In the genomic region with DNA sequence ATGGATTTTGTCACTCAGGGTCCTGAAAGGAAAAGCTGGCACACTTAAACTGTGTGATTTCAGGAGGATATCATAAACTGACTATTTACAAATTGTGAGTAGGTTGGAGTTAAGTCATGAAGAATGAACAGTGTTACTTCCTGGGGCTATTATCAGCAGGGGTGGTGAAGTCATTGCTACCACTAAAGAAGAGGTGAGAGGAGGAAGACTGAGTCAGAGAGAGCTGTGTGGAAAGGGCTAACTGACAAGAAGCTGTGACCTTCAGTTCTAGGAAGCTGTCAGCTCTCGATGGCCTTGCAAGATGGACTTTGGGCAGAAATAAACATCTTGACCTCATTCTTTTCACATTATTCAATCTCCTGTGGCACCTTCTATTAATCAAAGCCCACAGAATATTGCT, we compare ENCODE assay signal across 12 cellular contexts.
A peak's percentile ranks its signal among the peaks of the same experiment; 100 is the strongest.
DNase-seq lines count a peak whose midpoint lies in the region; ATAC-seq, FAIRE-seq and TF ChIP-seq lines count a peak whose summit lies in the region.
"Had no signal": no experiment of that assay in that cellular context is flagged by ENCODE, and none has a peak within 500 bp of the region (broad histone marks: within the 10 kb centered on the region; RNA-seq: fewer than 3 reads in every experiment).

No MANE protein-coding gene starts in this region.

- POLR2A ChIA-PET in GM12878 (lab: Charles Lee): interaction anchor here (0.6 to 0.8 kb wide), 3 partner anchors 144 to 1748 kb away, joined by 3 to 8 read pairs (median 4); no protein-coding TSS in a partner anchor

- ATAC-seq in GM12878 (peak; percentile 54), HG02763 (IDR thresholded peaks at IDR 0.05; ENCODE audit: unreplicated experiment) (no peak)
- ATAC-seq in activated CD8-positive, alpha-beta memory T cell treated with anti-CD3 and anti-CD28 coated beads, Interleukin-2, amount 10 ng/mL, durations not matched to agents 7 days and 5 days: no peak

- H3K9me3 ChIP-seq in GM12878 (replicated peaks; ENCODE audit: control insufficient read depth, insufficient read depth, low read length) (no peaks in the 10 kb centered on the region; the same call in 2 of the 3 replicates), mesodermal cell (ENCODE audit: control insufficient read depth, low read length) (no peaks in the 10 kb centered on the region)

- TF ChIP-seq CTCF in GM10266 (IDR thresholded peaks at IDR 0.05; ENCODE audit: control insufficient read depth, insufficient read depth, low read depth, missing control alignments) (no peak), GM12878 (IDR thresholded peaks at IDR 0.05 in 2 of 3, conservative IDR thresholded peaks at IDR 0.05 in 1 of 3; ENCODE audit: control insufficient read depth in 2 of 3, extremely low read depth in 1 of 3, insufficient read depth in 1 of 3, low read depth in 3 of 3, low read length in 3 of 3) (no peak), D721Med (IDR thresholded peaks at IDR 0.05; ENCODE audit: insufficient read depth, missing control alignments) (no peak)

- H3K27ac ChIP-seq in GM12878 (ENCODE audit: control insufficient read depth, insufficient read depth): no peak overlapping the region
- peak overlapping the region; percentile 46 for H3K27ac ChIP-seq in mesodermal cell (ENCODE audit: low read depth, low read length, severe bottlenecking)

- TF ChIP-seq POLR2A in GM12878 (IDR thresholded peaks at IDR 0.05; ENCODE audit: low read depth, low read length): no peak

- H3K36me3 ChIP-seq in GM12878 (ENCODE audit: control insufficient read depth in 2 of 2, insufficient read depth in 2 of 2, low read length in 1 of 2): no peaks in the 10 kb centered on the region
- no peaks in the 10 kb centered on the region for H3K36me3 ChIP-seq in mesodermal cell (ENCODE audit: control insufficient read depth, insufficient read depth, low read length)

- peaks cover 4% of the 10 kb centered on the region for H3K4me1 Mint-ChIP-seq in activated CD8-positive, alpha-beta memory T cell treated with anti-CD3 and anti-CD28 coated beads, Interleukin-2, amount 10 ng/mL, durations not matched to agents 7 days and 5 days

- no peak overlapping the region for H3K9ac ChIP-seq in GM12878 (ENCODE audit: control insufficient read depth, insufficient read depth, low read length)

- in situ Hi-C loops in GM12878 (cut with MboI): no loop called here

- H3K9me3 Mint-ChIP-seq in activated CD8-positive, alpha-beta memory T cell treated with anti-CD3 and anti-CD28 coated beads, Interleukin-2, amount 10 ng/mL, durations not matched to agents 7 days and 5 days (ENCODE audit: low read depth): no peaks in the 10 kb centered on the region

- H3K4me3 ChIP-seq in GM12878 (no peak overlapping the region), mesodermal cell (ENCODE audit: extremely low read depth, insufficient read depth, low read length, poor library complexity, severe bottlenecking) (no peak overlapping the region)

- no peaks in the 10 kb centered on the region for H3K36me3 Mint-ChIP-seq in activated CD8-positive, alpha-beta memory T cell treated with anti-CD3 and anti-CD28 coated beads, Interleukin-2, amount 10 ng/mL, durations not matched to agents 7 days and 5 days

- 0 out of 4 replicates have a peak, but pooled peaks of 1 of the 2 experiments have one; percentile 20 for TF ChIP-seq EP300 in GM12878 (IDR thresholded peaks at IDR 0.05; ENCODE audit: borderline replicate concordance in 1 of 2, control insufficient read depth in 1 of 2, low read depth in 2 of 2, low read length in 2 of 2)

- H3K4me1 ChIP-seq in GM12878 (ENCODE audit: control insufficient read depth, insufficient read depth, low read length) (no peaks in the 10 kb centered on the region), mesodermal cell (ENCODE audit: control insufficient read depth, insufficient read depth, low read length, poor library complexity, severe bottlenecking) (peaks cover 36% of the 10 kb centered on the region)

- H3K27ac Mint-ChIP-seq in activated CD8-positive, alpha-beta memory T cell treated with anti-CD3 and anti-CD28 coated beads, Interleukin-2, amount 10 ng/mL, durations not matched to agents 7 days and 5 days: no peak overlapping the region

- WGBS in GM12878 (ENCODE audit: insufficient coverage, insufficient replicate concordance, low lambda C conversion rate, missing lambda C conversion rate): 50% methylated on average over 1 of the region's 1 CpG
- WGBS in mesodermal cell (ENCODE audit: insufficient coverage in 2 of 2), 2 experiments: 63 to 67% methylated on average over 1 of the region's 1 CpG

- no peaks in the 10 kb centered on the region for H3K27me3 ChIP-seq in GM12878 (replicated peaks in 1 of 2; ENCODE audit: control insufficient read depth in 2 of 2, insufficient read depth in 2 of 2, low read length in 1 of 2)

- SMC1A ChIA-PET in GM12878 (lab: Charles Lee; ENCODE audit: uncharacterized antibody, unreplicated experiment): interaction anchor here (0.7 to 1.5 kb wide), 4 partner anchors 13 to 187 kb away, joined by 3 to 5 read pairs (median 3); partner anchors contain the start of gene NREP

- FAIRE-seq in GM12878 (lab: Jason Lieb, UNC) (no peak), D721Med (lab: Jason Lieb, UNC) (no peak)
- FAIRE-seq: colon, islet of Langerhans had no signal

- DNase-seq in GM10266 (ENCODE audit: extremely low spot score): peak; percentile 15
- DNase-seq in M059J (ENCODE audit: low read depth): peak; percentile 91
- DNase-seq in GM12878 (ENCODE audit: low read depth, low spot score): no peak
- DNase-seq in D721Med (ENCODE audit: insufficient read length, low spot score): no peak
- no peak for DNase-seq in activated CD8-positive, alpha-beta memory T cell treated with anti-CD3 and anti-CD28 coated beads, Interleukin-2, amount 10 ng/mL, durations not matched to agents 7 days and 5 days
- DNase-seq: activated CD8-positive, alpha-beta memory T cell treated with anti-CD3 and anti-CD28 coated beads for 24 hours; NCI-H1105 treated with DMSO at 0.1 percent for 48 hours; SHP77 had no signal

- no peak overlapping the region for H2AFZ ChIP-seq in GM12878 (ENCODE audit: control insufficient read depth, low read depth, low read length)

- RAD21 ChIA-PET in GM12878 (lab: Charles Lee; ENCODE audit: unreplicated experiment): interaction anchor here (1.0 kb wide), 1 partner anchor 53 kb away, joined by 4 read pairs; no protein-coding TSS in a partner anchor

- H3K4me3 Mint-ChIP-seq in activated CD8-positive, alpha-beta memory T cell treated with anti-CD3 and anti-CD28 coated beads, Interleukin-2, amount 10 ng/mL, durations not matched to agents 7 days and 5 days: no peak overlapping the region

- CTCF ChIA-PET in GM12878 (lab: Yijun Ruan, JAX): interaction anchor here (1.0 to 1.7 kb wide), 3 partner anchors 34 to 562 kb away, joined by 3 to 9 read pairs (median 3); no protein-coding TSS in a partner anchor
- CTCF ChIA-PET in activated CD8-positive, alpha-beta memory T cell treated with anti-CD3 and anti-CD28 coated beads, Interleukin-2, amount 10 ng/mL, durations not matched to agents 7 days and 5 days (lab: Charles Lee): interaction anchor here (1.3 kb wide), 1 partner anchor 34 kb away, joined by 4 read pairs; no protein-coding TSS in a partner anchor

- H4K20me1 ChIP-seq in GM12878 (ENCODE audit: control insufficient read depth, insufficient read depth): no peaks in the 10 kb centered on the region

- TF ChIP-seq RAD21 in GM12878 (IDR thresholded peaks at IDR 0.05; ENCODE audit: insufficient read depth, low read depth, low read length): no peak

- H3K27me3 Mint-ChIP-seq in activated CD8-positive, alpha-beta memory T cell treated with anti-CD3 and anti-CD28 coated beads, Interleukin-2, amount 10 ng/mL, durations not matched to agents 7 days and 5 days: peaks cover 11% of the 10 kb centered on the region

- no peak overlapping the region for H3K4me2 ChIP-seq in GM12878 (ENCODE audit: control insufficient read depth, insufficient read depth)

- BruUV-seq in GM12878 (replicated peaks; lab: Mats Ljungman, UMichigan): no TSS peak

- intact Hi-C loops in GM12878 (cut with micrococcal nuclease; ENCODE audit: unreplicated experiment): no loop called here

- no peaks in the 10 kb centered on the region for H3K79me2 ChIP-seq in GM12878 (ENCODE audit: control insufficient read depth, insufficient read depth, low read length)

TF ChIP-seq in GM12878, 131 proteins besides CTCF, POLR2A, EP300 and RAD21:
- peak; percentile 29 for TF ChIP-seq MEF2B (IDR thresholded peaks at IDR 0.05; ENCODE audit: partially characterized antibody, poor library complexity, severe bottlenecking)
- TF ChIP-seq, protein P1, sequence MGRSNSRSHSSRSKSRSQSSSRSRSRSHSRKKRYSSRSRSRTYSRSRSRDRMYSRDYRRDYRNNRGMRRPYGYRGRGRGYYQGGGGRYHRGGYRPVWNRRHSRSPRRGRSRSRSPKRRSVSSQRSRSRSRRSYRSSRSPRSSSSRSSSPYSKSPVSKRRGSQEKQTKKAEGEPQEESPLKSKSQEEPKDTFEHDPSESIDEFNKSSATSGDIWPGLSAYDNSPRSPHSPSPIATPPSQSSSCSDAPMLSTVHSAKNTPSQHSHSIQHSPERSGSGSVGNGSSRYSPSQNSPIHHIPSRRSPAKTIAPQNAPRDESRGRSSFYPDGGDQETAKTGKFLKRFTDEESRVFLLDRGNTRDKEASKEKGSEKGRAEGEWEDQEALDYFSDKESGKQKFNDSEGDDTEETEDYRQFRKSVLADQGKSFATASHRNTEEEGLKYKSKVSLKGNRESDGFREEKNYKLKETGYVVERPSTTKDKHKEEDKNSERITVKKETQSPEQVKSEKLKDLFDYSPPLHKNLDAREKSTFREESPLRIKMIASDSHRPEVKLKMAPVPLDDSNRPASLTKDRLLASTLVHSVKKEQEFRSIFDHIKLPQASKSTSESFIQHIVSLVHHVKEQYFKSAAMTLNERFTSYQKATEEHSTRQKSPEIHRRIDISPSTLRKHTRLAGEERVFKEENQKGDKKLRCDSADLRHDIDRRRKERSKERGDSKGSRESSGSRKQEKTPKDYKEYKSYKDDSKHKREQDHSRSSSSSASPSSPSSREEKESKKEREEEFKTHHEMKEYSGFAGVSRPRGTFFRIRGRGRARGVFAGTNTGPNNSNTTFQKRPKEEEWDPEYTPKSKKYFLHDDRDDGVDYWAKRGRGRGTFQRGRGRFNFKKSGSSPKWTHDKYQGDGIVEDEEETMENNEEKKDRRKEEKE (IDR thresholded peaks at IDR 0.05): no peak
- TF ChIP-seq MTA2 (IDR thresholded peaks at IDR 0.05; ENCODE audit: low read depth): no peak
- 0 out of 2 replicates have a peak, but pooled peaks have one; percentile 44 for TF ChIP-seq IKZF1 (conservative IDR thresholded peaks at IDR 0.05)
- peak; percentile 80 for TF ChIP-seq ATF7 (IDR thresholded peaks at IDR 0.05; ENCODE audit: low read depth)

Comparison
In these comparisons a context has a peak if more than half of its experiments do, and no peak if none do; other contexts are left out.
1. DNase-seq: peak in GM10266 (single experiment) and M059J (single experiment); none in GM12878 (single experiment), D721Med (single experiment) and activated CD8-positive, alpha-beta memory T cell treated with anti-CD3 and anti-CD28 coated beads, Interleukin-2, amount 10 ng/mL, durations not matched to agents 7 days and 5 days (single experiment).